ENCODE assay signal across 9 cellular contexts in genomic region chr1:37994886-37995566, GRCh38. TPM values are rescaled to one million over a fixed set of nuclear protein-coding genes. Genes with fewer than 3 reads are reported as not detected.
DNase-seq lines count a peak whose midpoint lies in the region; TF ChIP-seq lines count a peak whose summit lies in the region.
"Had no signal": no experiment of that assay in that cellular context is flagged by ENCODE, and none has a peak within 500 bp of the region (broad histone marks: within the 10 kb centered on the region; RNA-seq: fewer than 3 reads in every experiment).

No MANE protein-coding gene starts in this region.

- no peaks in the 10 kb centered on the region for H3K9me3 ChIP-seq in Caco-2
- H3K9me3 ChIP-seq in OCI-LY3 (ENCODE audit: insufficient read depth, low read length): no peaks in the 10 kb centered on the region
- H3K9me3 ChIP-seq in endodermal cell (ENCODE audit: control insufficient read depth, low read length): no peaks in the 10 kb centered on the region
- no peaks in the 10 kb centered on the region for H3K9me3 ChIP-seq in osteoblast (ENCODE audit: low read depth, low read length)

- H3K4me3 ChIP-seq in Caco-2 (ENCODE audit: low read depth, low read length) (no peak overlapping the region), OCI-LY3 (ENCODE audit: low read length) (peak overlapping the region; percentile 67), endodermal cell (ENCODE audit: low read length) (no peak overlapping the region), osteoblast (ENCODE audit: insufficient read depth, low read length) (no peak overlapping the region)

- peak overlapping the region; percentile 74 for H3K4me2 ChIP-seq in OCI-LY3 (ENCODE audit: low read length)
- H3K4me2 ChIP-seq in osteoblast (ENCODE audit: insufficient read depth, low read length): no peak overlapping the region

- no peak overlapping the region for H3K9ac ChIP-seq in OCI-LY3 (ENCODE audit: low read length)
- no peak overlapping the region for H3K9ac ChIP-seq in endodermal cell (ENCODE audit: extremely low read depth, low read length, poor library complexity, severe bottlenecking)

- H4K20me1 ChIP-seq in OCI-LY3 (ENCODE audit: insufficient read depth, low read length): no peaks in the 10 kb centered on the region
- no peaks in the 10 kb centered on the region for H4K20me1 ChIP-seq in osteoblast (ENCODE audit: insufficient read depth, low read length)

- WGBS in endodermal cell (ENCODE audit: insufficient coverage in 1 of 2, insufficient read length in 1 of 2), 2 experiments: 93 to 95% methylated on average over 11 of the region's 11 CpGs

- H3K4me1 ChIP-seq in Caco-2: peaks cover 7% of the 10 kb centered on the region
- peaks cover 11% of the 10 kb centered on the region for H3K4me1 ChIP-seq in OCI-LY3 (ENCODE audit: low read length)
- H3K4me1 ChIP-seq in endodermal cell (ENCODE audit: control insufficient read depth, insufficient read depth, low read length): peaks cover 13% of the 10 kb centered on the region
- H3K4me1 ChIP-seq in osteoblast (ENCODE audit: insufficient read depth, low read length): peaks cover 17% of the 10 kb centered on the region

- H3K79me2 ChIP-seq in OCI-LY3 (ENCODE audit: low read length) (0 out of 2 replicates have a peak, but pooled peaks cover 3% of the 10 kb centered on the region), osteoblast (ENCODE audit: insufficient read depth, low read length) (peaks cover 25% of the 10 kb centered on the region)

- H3K4me3 Mint-ChIP-seq in Caco-2 (ENCODE audit: unreplicated experiment) (no peak overlapping the region), endodermal cell (peak overlapping the region; percentile 61)

- H3K36me3 Mint-ChIP-seq in Caco-2 (ENCODE audit: insufficient read depth, unreplicated experiment) (peaks cover 10% of the 10 kb centered on the region), endodermal cell (ENCODE audit: low read depth) (peaks cover 16% of the 10 kb centered on the region)

- in situ Hi-C loops in G401 (cut with HindIII; ENCODE audit: low sequenced_read_pairs): no loop called here

- POLR2A ChIA-PET in Caco-2 (lab: Charles Lee): no interaction called here

- H3K27me3 ChIP-seq in Caco-2 (replicated peaks; ENCODE audit: control insufficient read depth, insufficient read depth, low read length) (no peaks in the 10 kb centered on the region), OCI-LY3 (ENCODE audit: low read depth, low read length) (no peaks in the 10 kb centered on the region), endodermal cell (ENCODE audit: control insufficient read depth, insufficient read depth, low read length, poor library complexity, severe bottlenecking) (no peaks in the 10 kb centered on the region), osteoblast (ENCODE audit: insufficient read depth, low read length) (no peaks in the 10 kb centered on the region)

- H3K27ac Mint-ChIP-seq in Caco-2 (ENCODE audit: unreplicated experiment): no peak overlapping the region
- no peak overlapping the region for H3K27ac Mint-ChIP-seq in endodermal cell

- TSS peak; percentile 16 for BruUV-seq in Caco-2 (replicated peaks; lab: Mats Ljungman, UMichigan)

- H3K27me3 Mint-ChIP-seq in Caco-2 (ENCODE audit: insufficient read depth, unreplicated experiment) (no peaks in the 10 kb centered on the region), endodermal cell (ENCODE audit: insufficient read depth) (no peaks in the 10 kb centered on the region)

- CTCF ChIA-PET in Caco-2 (lab: Charles Lee): no interaction called here

- H3K4me1 Mint-ChIP-seq in Caco-2 (ENCODE audit: low read depth, unreplicated experiment) (peaks cover 8% of the 10 kb centered on the region), endodermal cell (peaks cover 16% of the 10 kb centered on the region)

- no peaks in the 10 kb centered on the region for H3K9me3 Mint-ChIP-seq in Caco-2 (ENCODE audit: unreplicated experiment)
- H3K9me3 Mint-ChIP-seq in endodermal cell: no peaks in the 10 kb centered on the region

- no peak for TF ChIP-seq CTCF in Caco-2 (IDR thresholded peaks at IDR 0.05; ENCODE audit: insufficient read depth in 1 of 2, low read depth in 1 of 2, low read length in 1 of 2, severe bottlenecking in 1 of 2, unreplicated experiment in 1 of 2)
- no peak for TF ChIP-seq CTCF in OCI-LY3 (IDR thresholded peaks at IDR 0.05; ENCODE audit: low read depth, low read length)
- TF ChIP-seq CTCF in endodermal cell (conservative IDR thresholded peaks at IDR 0.05): no peak
- TF ChIP-seq CTCF in osteoblast (IDR thresholded peaks at IDR 0.05; ENCODE audit: extremely low read depth, low read depth, low read length): no peak

- H2AFZ ChIP-seq in OCI-LY3 (ENCODE audit: low read depth, low read length) (0 out of 2 replicates have a peak overlapping the region, but pooled peaks have one; percentile 39), osteoblast (ENCODE audit: low read length) (no peak overlapping the region)

- DNase-seq in Caco-2 (no peak), endodermal cell (peak; percentile 43), osteoblast (ENCODE audit: insufficient read length, low spot score, missing footprints) (peak; percentile 41), G401 (ENCODE audit: low spot score) (no peak), SW480 (ENCODE audit: low spot score) (no peak), posterior cingulate gyrus (no peak), AML-193 (lab: John Stamatoyannopoulos, UW) (no peak)

- H3K27ac ChIP-seq in OCI-LY3 (ENCODE audit: low read length) (no peak overlapping the region), endodermal cell (ENCODE audit: low read depth, low read length) (no peak overlapping the region), osteoblast (ENCODE audit: low read depth, low read length) (no peak overlapping the region)
- H3K27ac ChIP-seq: VCaP had no signal

- intact Hi-C loops in Caco-2 (cut with micrococcal nuclease; ENCODE audit: unreplicated experiment): no loop called here
- intact Hi-C loops in posterior cingulate gyrus (cut with DNase I): no loop called here

- H3K36me3 ChIP-seq in Caco-2 (ENCODE audit: control insufficient read depth, insufficient read depth, low read length): no peaks in the 10 kb centered on the region
- H3K36me3 ChIP-seq in OCI-LY3 (replicated peaks; ENCODE audit: low read depth, low read length): no peaks in the 10 kb centered on the region
- H3K36me3 ChIP-seq in endodermal cell (ENCODE audit: control insufficient read depth, insufficient read depth, low read length): peaks cover 38% of the 10 kb centered on the region
- H3K36me3 ChIP-seq in osteoblast (ENCODE audit: insufficient read depth, low read length): peaks cover 31% of the 10 kb centered on the region

RNA-seq across cellular contexts. Expression of gene SF3A3, which starts 5.2 kb away (rescaled TPM):
- total RNA-seq in Caco-2 (2022) (72.6 and 79.3 TPM in 2 replicates), endodermal cell (10 to 100 TPM; 89.3 to 97.0 TPM), osteoblast (68.7 and 76.7 TPM in 2 replicates)
- polyA plus RNA-seq in endodermal cell (2013, experiment 1 of 2): 86.4 TPM
- polyA plus RNA-seq in endodermal cell (2013, experiment 2 of 2): 84.4 TPM
- total RNA-seq in G401 (2014; rRNA removed; shearing (Covaris generic)): 115 and 149 TPM in 2 replicates

RNA-seq across cellular contexts. Expression of gene FHL3, which starts 10.3 kb away (rescaled TPM):
- total RNA-seq in Caco-2 (2022): 11.8 and 11.9 TPM in 2 replicates
- 10 to 100 TPM; 20.5 to 20.6 TPM for total RNA-seq in endodermal cell
- polyA plus RNA-seq in endodermal cell (2013, experiment 1 of 2): 22.3 TPM
- 22.3 TPM for polyA plus RNA-seq in endodermal cell (2013, experiment 2 of 2)
- 21.4 and 25.6 TPM in 2 replicates for total RNA-seq in osteoblast
- total RNA-seq in G401 (2014; rRNA removed; shearing (Covaris generic)): 7.9 and 10.0 TPM in 2 replicates

RNA-seq across cellular contexts. Expression of gene UTP11, which starts 17.5 kb away (rescaled TPM):
- total RNA-seq in Caco-2 (2022) (29.1 and 33.2 TPM in 2 replicates), endodermal cell (10 to 100 TPM; 40.9 to 46.3 TPM), osteoblast (38.7 and 39.8 TPM in 2 replicates)
- 50.0 TPM for polyA plus RNA-seq in endodermal cell (2013, experiment 1 of 2)
- polyA plus RNA-seq in endodermal cell (2013, experiment 2 of 2): 54.7 TPM
- total RNA-seq in G401 (2014; rRNA removed; shearing (Covaris generic)): 60.5 and 134 TPM in 2 replicates

RNA-seq across cellular contexts. Expression of gene INPP5B, which starts 48.2 kb away (rescaled TPM):
- total RNA-seq in Caco-2 (2022) (15.8 and 18.8 TPM in 2 replicates), endodermal cell (10 to 100 TPM; 19.9 to 21.4 TPM), osteoblast (39.4 and 48.6 TPM in 2 replicates)
- polyA plus RNA-seq in endodermal cell (2013, experiment 1 of 2): 15.5 TPM
- 14.5 TPM for polyA plus RNA-seq in endodermal cell (2013, experiment 2 of 2)
- total RNA-seq in G401 (2014; rRNA removed; shearing (Covaris generic)): 17.5 and 17.7 TPM in 2 replicates

RNA-seq across cellular contexts. Expression of gene POU3F1, which starts 51.6 kb away (rescaled TPM):
- total RNA-seq in Caco-2 (2022) (not detected in 2 replicates), endodermal cell (under 1 TPM; 0.20 to 0.46 TPM), osteoblast (under 0.01 TPM in 2 replicates)
- 9.7 TPM for polyA plus RNA-seq in endodermal cell (2013, experiment 1 of 2)
- polyA plus RNA-seq in endodermal cell (2013, experiment 2 of 2): 8.6 TPM
- total RNA-seq in G401 (2014; rRNA removed; shearing (Covaris generic)): not detected in 2 replicates

Comparison
In these comparisons a context has a peak if more than half of its experiments do, and no peak if none do; other contexts are left out.
1. DNase-seq: peak in endodermal cell (single experiment) and osteoblast (single experiment); none in Caco-2 (0 of 2), G401 (single experiment), SW480 (single experiment), posterior cingulate gyrus (0 of 10) and AML-193 (0 of 2).